In genomic region chr16:71028035-71028724, GRCh38 we compare ENCODE assay signal across 7 cellular contexts.
DNase-seq lines count a peak whose midpoint lies in the region; FAIRE-seq and TF ChIP-seq lines count a peak whose summit lies in the region.
"Not testable (repeated sequence)": the region's sequence is repeated elsewhere in the genome, so short reads cannot be mapped to it uniquely, and the experiment has no call there.

No MANE protein-coding gene starts in this region.

- H3K18ac ChIP-seq in H1 (ENCODE audit: extremely low read depth, low read length), result not testable (repeated sequence)

- not testable (repeated sequence) for H3K79me1 ChIP-seq in H1 (ENCODE audit: low read depth, low read length)

- H3K4me2 ChIP-seq in H1 (ENCODE audit: insufficient read depth in 1 of 2, low read depth in 2 of 2, low read length in 2 of 2), result not testable (repeated sequence)

- not testable (repeated sequence) for H2BK15ac ChIP-seq in H1 (ENCODE audit: low read length)

- not testable (repeated sequence) for TF ChIP-seq POLR2A in H1 (IDR thresholded peaks at IDR 0.05; ENCODE audit: control extremely low read depth in 1 of 2, low read depth in 2 of 2, low read length in 2 of 2)

- DNase-seq in ELF-1 (ENCODE audit: low read depth, low spot score), result peak; percentile 62
- peak; percentile 76 for DNase-seq in NT2/D1 (ENCODE audit: low read depth, low spot score)
- peak in 1 of 2 experiments; percentile 17 for DNase-seq in H1 (ENCODE audit: low read depth in 1 of 2, low spot score in 2 of 2)
- peak; percentile 5 for DNase-seq in fibroblast of mammary gland (ENCODE audit: low read depth)
- peak; percentile 48 for DNase-seq in iPS DF 6.9 (ENCODE audit: low read depth, low spot score)
- peak; percentile 34 for DNase-seq in retina

- TF ChIP-seq RAD21 in H1 (IDR thresholded peaks at IDR 0.05 in 1 of 2, conservative IDR thresholded peaks at IDR 0.05 in 1 of 2; ENCODE audit: low read depth in 2 of 2, low read length in 2 of 2), result not testable (repeated sequence)

- H3K9ac ChIP-seq in HUES48 (ENCODE audit: low read depth, low read length); NT2/D1 (ENCODE audit: insufficient read length, low read depth); H1 (replicated peaks in 1 of 4; ENCODE audit: extremely low read depth in 1 of 4, low read depth in 3 of 4, low read length in 3 of 4): not testable (repeated sequence)

- not testable (repeated sequence) for H2BK12ac ChIP-seq in H1 (ENCODE audit: low read depth, low read length)

- H2BK5ac ChIP-seq in H1 (ENCODE audit: low read depth, low read length), result not testable (repeated sequence)

- not testable (repeated sequence) for H3K23ac ChIP-seq in H1 (ENCODE audit: insufficient read length)

- not testable (repeated sequence) for H3K9me3 ChIP-seq in HUES48 (ENCODE audit: control insufficient read depth, insufficient read depth, low read length); NT2/D1 (ENCODE audit: insufficient read depth, low read length); H1 (ENCODE audit: insufficient read depth in 2 of 2, low read depth in 1 of 2, low read length in 1 of 2); iPS DF 6.9 (ENCODE audit: control insufficient read depth, insufficient read depth, low read length)

- H3K56ac ChIP-seq in H1 (replicated peaks; ENCODE audit: insufficient read length, low read depth, low read length), result not testable (repeated sequence)

- H3K27me3 ChIP-seq in HUES48 (ENCODE audit: control insufficient read depth, insufficient read depth, low read length); NT2/D1 (ENCODE audit: insufficient read depth, insufficient read length); H1 (replicated peaks in 1 of 4; ENCODE audit: control insufficient read depth in 3 of 4, extremely low read depth in 1 of 4, insufficient read depth in 3 of 4, low read length in 3 of 4); iPS DF 6.9 (ENCODE audit: control insufficient read depth, insufficient read depth, low read length): not testable (repeated sequence)

- not testable (repeated sequence) for TF ChIP-seq CTCF in H1 (IDR thresholded peaks at IDR 0.05; ENCODE audit: control extremely low read depth in 1 of 3, insufficient read depth in 1 of 3, low read depth in 1 of 3, low read length in 3 of 3); fibroblast of mammary gland (conservative IDR thresholded peaks at IDR 0.05; ENCODE audit: control insufficient read depth, insufficient read depth, low read depth, low read length)

- H3K4me1 ChIP-seq in HUES48 (ENCODE audit: control insufficient read depth, insufficient read depth, low read length); NT2/D1 (ENCODE audit: insufficient read depth, insufficient read length); H1 (replicated peaks in 1 of 4; ENCODE audit: control insufficient read depth in 3 of 4, insufficient read depth in 4 of 4, low read length in 3 of 4); iPS DF 6.9 (ENCODE audit: control insufficient read depth, insufficient read depth, low read length): not testable (repeated sequence)

- WGBS in H1 (ENCODE audit: extremely low coverage in 1 of 2, insufficient coverage in 1 of 2, insufficient read length in 1 of 2, insufficient replicate concordance in 2 of 2, low coverage in 1 of 2, low lambda C conversion rate in 2 of 2, missing lambda C conversion rate in 1 of 2), 2 experiments, result 3% methylated on average over 8 of the region's 8 CpGs; no CpG with 5 or more reads in 1 of the 2 experiments
- no CpG with 5 or more reads among the region's 8 CpGs for WGBS in iPS DF 6.9 (ENCODE audit: insufficient coverage, insufficient read length)

- FAIRE-seq in H1 (lab: Jason Lieb, UNC), result peak; percentile 99

- H3K14ac ChIP-seq in H1 (ENCODE audit: insufficient read length), result not testable (repeated sequence)

- not testable (repeated sequence) for H4K20me1 ChIP-seq in H1 (replicated peaks in 1 of 2; ENCODE audit: control insufficient read depth in 1 of 2, insufficient read depth in 2 of 2, low read length in 2 of 2)

- not testable (repeated sequence) for H3K4ac ChIP-seq in H1 (replicated peaks; ENCODE audit: insufficient read length, low read depth, low read length)

- not testable (repeated sequence) for H2AFZ ChIP-seq in H1 (ENCODE audit: low read length)

- not testable (repeated sequence) for H4K5ac ChIP-seq in H1 (ENCODE audit: insufficient read length, low read depth, low read length)

- H3K36me3 ChIP-seq in HUES48 (ENCODE audit: control insufficient read depth, insufficient read depth, low read length); NT2/D1 (ENCODE audit: insufficient read depth, insufficient read length, low read length); H1 (ENCODE audit: control insufficient read depth in 2 of 4, insufficient read depth in 4 of 4, low read length in 3 of 4); iPS DF 6.9 (ENCODE audit: control insufficient read depth, insufficient read depth, low read length): not testable (repeated sequence)

- H3K4me3 ChIP-seq in HUES48 (ENCODE audit: low read depth, low read length); NT2/D1 (ENCODE audit: insufficient read length, low read depth); fibroblast of mammary gland (ENCODE audit: control insufficient read depth, low read depth, low read length); iPS DF 6.9 (ENCODE audit: low read length): not testable (repeated sequence)
- H3K4me3 ChIP-seq in H1 (ENCODE audit: extremely low read depth in 1 of 4, insufficient read depth in 2 of 4, low read depth in 3 of 4, low read length in 4 of 4), result 0 out of 8 replicates have a peak overlapping the region, but pooled peaks of 1 of the 4 experiments have one; percentile 21

- H4K91ac ChIP-seq in H1 (replicated peaks; ENCODE audit: insufficient read length, low read length), result not testable (repeated sequence)

- H3K79me2 ChIP-seq in H1 (ENCODE audit: control insufficient read depth in 1 of 2, insufficient read depth in 2 of 2, low read length in 2 of 2), result not testable (repeated sequence)

- H2BK20ac ChIP-seq in H1 (ENCODE audit: low read length), result not testable (repeated sequence)

- not testable (repeated sequence) for H3K23me2 ChIP-seq in H1 (ENCODE audit: low read depth, low read length)

- H4K8ac ChIP-seq in H1 (ENCODE audit: extremely low read depth, insufficient read depth, low read length), result not testable (repeated sequence)

- H2AK5ac ChIP-seq in H1 (ENCODE audit: low read depth, low read length), result not testable (repeated sequence)

- TF ChIP-seq EP300 in H1 (IDR thresholded peaks at IDR 0.05; ENCODE audit: borderline replicate concordance in 1 of 2, low read depth in 2 of 2, low read length in 2 of 2), result not testable (repeated sequence)

- H2BK120ac ChIP-seq in H1 (replicated peaks; ENCODE audit: low read depth, low read length), result not testable (repeated sequence)

- CTCF ChIA-PET in H1 (lab: Charles Lee; ENCODE audit: partially characterized antibody), result not testable (repeated sequence)

- POLR2A ChIA-PET in H1 (lab: Charles Lee; ENCODE audit: partially characterized antibody), result not testable (repeated sequence)

- peak overlapping the region; percentile 76 for H3K27ac ChIP-seq in HUES48 (ENCODE audit: low read depth, low read length)
- not testable (repeated sequence) for H3K27ac ChIP-seq in H1 (ENCODE audit: low read depth, low read length); iPS DF 6.9 (ENCODE audit: low read length)

TF ChIP-seq in H1, 55 proteins besides CTCF, POLR2A, EP300 and RAD21:
- TF ChIP-seq TEAD4 (IDR thresholded peaks at IDR 0.05; ENCODE audit: low read depth, low read length), result peak; percentile 75
- TF ChIP-seq HDAC2 (IDR thresholded peaks at IDR 0.05; ENCODE audit: borderline replicate concordance in 1 of 2, low read depth in 2 of 2, low read length in 2 of 2), result 0 out of 4 replicates have a peak, but pooled peaks of 1 of the 2 experiments have one; percentile 56
- TF ChIP-seq NANOG (IDR thresholded peaks at IDR 0.05; ENCODE audit: insufficient read depth, low read depth, low read length, poor library complexity, severe bottlenecking), result peak; percentile 50
